ENCODE assay signal across 17 cellular contexts in the genomic region with DNA sequence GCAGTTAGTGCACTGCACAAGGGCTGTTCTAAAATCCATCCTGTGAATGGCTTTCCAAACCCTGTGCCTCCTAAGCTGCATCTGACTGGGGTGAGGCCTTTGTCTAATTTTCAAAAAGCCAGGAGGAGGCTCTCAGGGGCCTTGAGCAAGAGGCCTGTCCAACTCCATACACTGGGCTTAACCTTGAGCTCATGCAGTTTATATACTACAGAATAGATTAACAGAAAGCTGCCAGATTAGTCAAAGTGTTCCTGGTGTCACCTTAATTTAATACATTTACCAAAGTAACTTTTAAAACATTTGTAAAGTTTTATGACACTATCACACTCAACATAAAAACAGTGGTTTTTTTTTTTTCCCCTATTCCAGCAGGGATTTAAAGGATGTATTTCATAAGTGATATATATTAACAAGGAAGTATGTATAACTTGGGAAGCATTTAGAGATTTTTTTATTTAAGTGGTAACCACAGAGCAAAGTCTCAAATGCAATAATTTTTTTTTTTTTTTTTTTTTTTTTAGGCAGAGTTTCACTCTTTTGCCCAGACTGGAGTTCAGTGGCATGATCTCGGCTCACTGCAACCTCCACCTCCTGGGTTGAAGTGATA. TPM values are rescaled to one million over a fixed set of nuclear protein-coding genes. Genes with fewer than 3 reads are reported as not detected.
DNase-seq lines count a peak whose midpoint lies in the region; ATAC-seq, FAIRE-seq and TF ChIP-seq lines count a peak whose summit lies in the region.
"Had no signal": no experiment of that assay in that cellular context is flagged by ENCODE, and none has a peak within 500 bp of the region (broad histone marks: within the 10 kb centered on the region; RNA-seq: fewer than 3 reads in every experiment).

No MANE protein-coding gene starts in this region.

- H3K36me3 Mint-ChIP-seq in activated naive CD4-positive, alpha-beta T cell treated with anti-CD3 and anti-CD28 coated beads, Interleukin-2, amount 50 U/mL, for 72 hours = peaks cover 0 to 7% of the 10 kb centered on the region in 2 donors

- no peaks in the 10 kb centered on the region for H3K9me1 ChIP-seq in K562 (ENCODE audit: control insufficient read depth, insufficient read depth, low read length)

- no TSS peak for BruUV-seq in K562 (replicated peaks; lab: Mats Ljungman, UMichigan)

- DNase-seq in HEK293T (ENCODE audit: extremely low spot score) = no peak
- no peak for DNase-seq in K562 (ENCODE audit: extremely low read depth in 1 of 4, low spot score in 3 of 4)
- DNase-seq in left colon = no peak
- DNase-seq in activated naive CD4-positive, alpha-beta T cell treated with anti-CD3 and anti-CD28 coated beads, Interleukin-2, amount 50 U/mL, for 72 hours (ENCODE audit: low spot score in 2 of 2) = no peak
- no peak for DNase-seq in effector CD8-positive, alpha-beta T cell (lab: John Stamatoyannopoulos, UW)
- no peak for DNase-seq in small intestine
- DNase-seq: C1 segment of cervical spinal cord; Calu3; CD4-positive, alpha-beta memory T cell; COR-L47; DMS53; DMS79 treated with DMSO at 0.1 percent for 48 hours; GF-D8; GOT3 had no signal

- H3K27ac ChIP-seq in K562 (ENCODE audit: extremely low read depth, low read depth, low read length) (no peak overlapping the region), small intestine (ENCODE audit: low read depth in 1 of 2, low read length in 1 of 2) (no peak overlapping the region)

- no peaks in the 10 kb centered on the region for H3K4me1 ChIP-seq in K562 (replicated peaks in 1 of 2; ENCODE audit: control insufficient read depth in 2 of 2, insufficient read depth in 2 of 2, low read length in 2 of 2)
- H3K4me1 ChIP-seq in small intestine (ENCODE audit: control insufficient read depth in 2 of 2, insufficient read depth in 1 of 2, low read depth in 1 of 2, low read length in 1 of 2) = no peaks in the 10 kb centered on the region

- no peaks in the 10 kb centered on the region for H3K9me3 ChIP-seq in K562 (replicated peaks; ENCODE audit: control insufficient read depth, insufficient read depth, low read depth, low read length)
- H3K9me3 ChIP-seq in small intestine (ENCODE audit: control insufficient read depth, low read depth) = no peaks in the 10 kb centered on the region
- H3K9me3 ChIP-seq: HAP-1 had no signal

- no peaks in the 10 kb centered on the region for H4K20me1 ChIP-seq in K562 (replicated peaks; ENCODE audit: control insufficient read depth, insufficient read depth, low read length)

- no peak for FAIRE-seq in K562 (lab: Jason Lieb, UNC)
- FAIRE-seq in small intestine (lab: Jason Lieb, UNC) = no peak
- FAIRE-seq: GM12892, H54 had no signal

- no peak overlapping the region for H3K4me2 ChIP-seq in K562 (ENCODE audit: insufficient read depth, low read length)

- no peak overlapping the region for H3K4me3 ChIP-seq in K562
- H3K4me3 ChIP-seq in small intestine (ENCODE audit: low read depth in 1 of 2, low read length in 2 of 2) = no peak overlapping the region
- H3K4me3 ChIP-seq: HAP-1 had no signal

- TF ChIP-seq CTCF in K562 (IDR thresholded peaks at IDR 0.05 in 2 of 3, conservative IDR thresholded peaks at IDR 0.05 in 1 of 3; ENCODE audit: insufficient read depth in 2 of 3, low read depth in 1 of 3, low read length in 3 of 3) = no peak

- no peak for TF ChIP-seq RAD21 in K562 (CRISPR knock-in tag; conservative IDR thresholded peaks at IDR 0.05 in 1 of 2, IDR thresholded peaks at IDR 0.05 in 1 of 2)

- no peak for TF ChIP-seq EP300 in K562 (IDR thresholded peaks at IDR 0.05; ENCODE audit: low read length)

- ATAC-seq in K562 (peak; percentile 21; the same call in 1 of the 3 replicates), left colon (peak; percentile 69)
- ATAC-seq in activated naive CD4-positive, alpha-beta T cell treated with anti-CD3 and anti-CD28 coated beads, Interleukin-2, amount 50 U/mL, for 72 hours = no peak

- H3K9me3 Mint-ChIP-seq in activated naive CD4-positive, alpha-beta T cell treated with anti-CD3 and anti-CD28 coated beads, Interleukin-2, amount 50 U/mL, for 72 hours = no peaks in the 10 kb centered on the region
- H3K9me3 Mint-ChIP-seq: CD4-positive, alpha-beta memory T cell had no signal

- in situ Hi-C loops in K562 (cut with MboI) = no loop called here

- POLR2A ChIA-PET in HEK293T (lab: Yijun Ruan, JAX) (interaction anchor here (1.9 to 2.8 kb wide), 2 partner anchors 23 to 24 kb away, joined by 5 to 7 read pairs; a partner anchor contains a TSS), K562 (lab: Yijun Ruan, JAX) (interaction anchor here (0.5 kb wide), 1 partner anchor 9 kb away, joined by 5 read pairs; no protein-coding TSS in a partner anchor)

- no peaks in the 10 kb centered on the region for H3K79me2 ChIP-seq in K562 (ENCODE audit: control insufficient read depth, insufficient read depth, low read length)

- CTCF ChIA-PET in HEK293T (lab: Yijun Ruan, JAX) (no interaction called here), K562 (lab: Yijun Ruan, JAX; ENCODE audit: low intra/inter-chr PET ratio) (interaction anchor here (0.6 kb wide), 1 partner anchor 9 kb away, joined by 3 read pairs; no protein-coding TSS in a partner anchor)

- H3K27ac Mint-ChIP-seq in activated naive CD4-positive, alpha-beta T cell treated with anti-CD3 and anti-CD28 coated beads, Interleukin-2, amount 50 U/mL, for 72 hours = no peak overlapping the region
- H3K27ac Mint-ChIP-seq: CD4-positive, alpha-beta memory T cell had no signal

- H2AFZ ChIP-seq in K562 (ENCODE audit: low read depth, low read length) = no peak overlapping the region

- H3K36me3 ChIP-seq in K562 (ENCODE audit: control insufficient read depth, insufficient read depth, low read length) (peaks cover 58% of the 10 kb centered on the region), small intestine (ENCODE audit: control insufficient read depth in 2 of 2, insufficient read depth in 2 of 2, low read length in 2 of 2) (peaks cover 0 to 3% of the 10 kb centered on the region in 2 donors)

- H3K27me3 ChIP-seq in K562 (ENCODE audit: control insufficient read depth in 2 of 2, insufficient read depth in 2 of 2, low read length in 2 of 2) (no peaks in the 10 kb centered on the region), small intestine (ENCODE audit: control insufficient read depth in 2 of 2, insufficient read depth in 2 of 2, low read length in 2 of 2) (no peaks in the 10 kb centered on the region)

- TF ChIP-seq POLR2A in K562 (conservative IDR thresholded peaks at IDR 0.05) = no peak

- WGBS in K562 (ENCODE audit: insufficient coverage, low coverage, missing lambda C conversion rate) = no CpG with 5 or more reads among the region's 1 CpG
- WGBS in small intestine, 3 donors = 92 to 94% (median 93%) methylated on average over 1 of the region's 1 CpG

- no peak overlapping the region for H3K9ac ChIP-seq in K562 (ENCODE audit: insufficient read depth in 1 of 2, low read depth in 2 of 2, low read length in 2 of 2)

- intact Hi-C loops in K562 (cut with micrococcal nuclease) (no loop called here), left colon (cut with DNase I, micrococcal nuclease) (no loop called here)

TF ChIP-seq in HEK293T, 16 proteins besides CTCF, POLR2A, EP300 and RAD21 (continues in another document):
- TF ChIP-seq SP1 (IDR thresholded peaks at IDR 0.05) = no peak
- TF ChIP-seq ARNT (IDR thresholded peaks at IDR 0.05) = no peak
- 0 out of 2 replicates have a peak, but pooled peaks have one; percentile 5 for TF ChIP-seq ZNF384 (IDR thresholded peaks at IDR 0.05)
- no peak for TF ChIP-seq ELF4 (IDR thresholded peaks at IDR 0.05)
- no peak for TF ChIP-seq HDGF (IDR thresholded peaks at IDR 0.05; ENCODE audit: borderline replicate concordance)

TF ChIP-seq in K562, 482 proteins besides CTCF, POLR2A, EP300 and RAD21:
- TF ChIP-seq MAFG (tag; conservative IDR thresholded peaks at IDR 0.05) (no peak), KAT2B (IDR thresholded peaks at IDR 0.05; ENCODE audit: low read depth, low read length) (no peak)

RNA-seq across cellular contexts. Expression of a gene that starts 23.3 kb away (rescaled TPM):
- 20.6 and 29.3 TPM in 2 replicates for total RNA-seq in K562 (2011; cell fraction: chromatin; rRNA removed; ENCODE audit: low replicate concordance)
- 17.0 and 18.3 TPM in 2 replicates for total RNA-seq in K562 (2011; cell fraction: nucleolus; rRNA removed)
- total RNA-seq in K562 (2011; cell fraction: nucleoplasm; rRNA removed) = 18.4 and 19.7 TPM in 2 replicates
- total RNA-seq in K562 (2014; rRNA removed) = 17.3 and 17.4 TPM in 2 replicates
- 26.6 and 31.5 TPM in 2 replicates for total RNA-seq in K562 (2014; rRNA removed; fragmentation: Illumina TruSeq; extraction: Trizol)
- total RNA-seq in K562 (2015; rRNA removed; fragmentation: Illumina TruSeq; extraction: Trizol) = 7.0 and 8.0 TPM in 2 replicates
- 26.1 and 30.9 TPM in 2 replicates for total RNA-seq in K562 (2021)
- polyA plus RNA-seq in K562 (2011; rRNA removed) = 26.9 and 29.9 TPM in 2 replicates
- polyA plus RNA-seq in K562 (2011; cell fraction: cytosol; rRNA removed) = 26.8 and 27.2 TPM in 2 replicates
- polyA plus RNA-seq in K562 (2011; cell fraction: nucleus; rRNA removed) = 18.6 and 20.2 TPM in 2 replicates
- polyA plus RNA-seq in K562 (2012) = 11.6 and 84.2 TPM in 2 replicates
- polyA plus RNA-seq in K562 (2014; fragmentation: Illumina TruSeq; extraction: Trizol) = 42.0 and 45.3 TPM in 2 replicates
- polyA plus RNA-seq in K562 (2014; fragmentation: Nextera tagmentation; extraction: Ambion mirVana) = 10 to 100 TPM; 45.6 to 54.4 TPM
- polyA plus RNA-seq in K562 (2014; rRNA removed) = 34.6 and 36.0 TPM in 2 replicates
- polyA minus RNA-seq in K562 (2011; rRNA and poly(A)+ RNA removed) = 24.1 and 27.0 TPM in 2 replicates
- 12.2 and 17.0 TPM in 2 replicates for polyA minus RNA-seq in K562 (2011; cell fraction: cytosol; rRNA and poly(A)+ RNA removed)
- polyA minus RNA-seq in K562 (2011; cell fraction: nucleus; rRNA and poly(A)+ RNA removed) = 12.3 and 21.4 TPM in 2 replicates
- 1 to 10 TPM; 6.4 to 9.1 TPM for total RNA-seq in left colon
- 10 to 100 TPM; 12.0 to 12.8 TPM for total RNA-seq in activated naive CD4-positive, alpha-beta T cell treated with anti-CD3 and anti-CD28 coated beads, Interleukin-2, amount 50 U/mL, for 72 hours
- 10 to 100 TPM in 1 of 3 donors, 1 to 10 TPM in 2; 3.8 to 26.5 (median 6.8) TPM for polyA plus RNA-seq in small intestine

Comparison
In these comparisons a context has a peak if more than half of its experiments do, and no peak if none do; other contexts are left out.
1. ATAC-seq: peak in K562 (single experiment) and left colon (single experiment); none in activated naive CD4-positive, alpha-beta T cell treated with anti-CD3 and anti-CD28 coated beads, Interleukin-2, amount 50 U/mL, for 72 hours (0 of 2).